In the genomic region with DNA sequence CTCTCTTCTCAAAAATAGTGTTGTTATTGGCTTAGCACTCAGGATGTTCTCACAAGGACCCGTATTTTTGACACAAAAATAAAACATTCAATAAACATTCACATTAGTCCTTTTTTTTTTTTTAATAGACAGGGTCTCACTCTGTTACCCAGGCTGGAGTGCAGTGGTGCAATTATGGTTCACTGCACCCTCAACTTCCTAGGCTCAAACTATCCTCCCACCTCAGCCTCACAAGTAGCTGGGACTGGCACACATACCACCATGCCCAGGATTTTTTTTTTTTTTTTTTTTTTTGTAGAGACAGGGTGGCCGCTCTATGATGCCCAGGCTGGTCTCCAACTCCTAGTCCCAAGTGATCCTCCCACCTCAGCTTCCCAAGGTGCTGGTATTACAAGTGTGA, we compare ENCODE assay signal across 11 cellular contexts. TPM values are rescaled to one million over a fixed set of nuclear protein-coding genes. Genes with fewer than 3 reads are reported as not detected.
A peak's percentile ranks its signal among the peaks of the same experiment; 100 is the strongest.
DNase-seq lines count a peak whose midpoint lies in the region; ATAC-seq and TF ChIP-seq lines count a peak whose summit lies in the region.
"Had no signal": no experiment of that assay in that cellular context is flagged by ENCODE, and none has a peak within 500 bp of the region (broad histone marks: within the 10 kb centered on the region; RNA-seq: fewer than 3 reads in every experiment).

No MANE protein-coding gene starts in this region.

- H3K27ac ChIP-seq in breast epithelium (peak overlapping the region in 1 of 2 donors; percentile 74), body of pancreas (peak overlapping the region; percentile 46 to 69 (median 57)), lower lobe of right lung (peak overlapping the region; percentile 41), thyroid gland (peak overlapping the region; percentile 63 to 86 (median 73))
- H3K27ac ChIP-seq: PC-9 had no signal

- no peaks in the 10 kb centered on the region for H3K36me3 Mint-ChIP-seq in MCF 10A (ENCODE audit: insufficient read depth, unreplicated experiment)

- peak overlapping the region; percentile 65 for H3K27ac Mint-ChIP-seq in MCF 10A (ENCODE audit: low read depth, unreplicated experiment)

- peak overlapping the region in 1 of 3 donors; percentile 9 for H3K4me3 ChIP-seq in breast epithelium
- H3K4me3 ChIP-seq in body of pancreas, result no peak overlapping the region
- H3K4me3 ChIP-seq in lower lobe of right lung, result peak overlapping the region; percentile 27
- no peak overlapping the region for H3K4me3 ChIP-seq in thyroid gland (replicated peaks in 1 of 3)
- H3K4me3 ChIP-seq: PC-9 had no signal

- no peak overlapping the region for H3K4me3 Mint-ChIP-seq in MCF 10A (ENCODE audit: unreplicated experiment)
- H3K4me3 Mint-ChIP-seq: activated CD4-positive, alpha-beta memory T cell treated with anti-CD3 and anti-CD28 coated beads, Interleukin-2, amount 10 ng/mL, durations not matched to agents 7 days and 5 days had no signal

- H3K4me1 ChIP-seq in breast epithelium (no peaks in the 10 kb centered on the region), body of pancreas (peaks cover 56% of the 10 kb centered on the region), lower lobe of right lung (peaks cover 66% of the 10 kb centered on the region), thyroid gland (peaks cover 52 to 75% of the 10 kb centered on the region in 2 donors)

- H3K27me3 Mint-ChIP-seq in MCF 10A (ENCODE audit: insufficient read depth, unreplicated experiment), result no peaks in the 10 kb centered on the region
- H3K27me3 Mint-ChIP-seq: activated CD4-positive, alpha-beta memory T cell treated with anti-CD3 and anti-CD28 coated beads, Interleukin-2, amount 10 ng/mL, durations not matched to agents 7 days and 5 days had no signal

- H3K9me3 ChIP-seq in breast epithelium, result no peaks in the 10 kb centered on the region
- H3K9me3 ChIP-seq in body of pancreas, result no peaks in the 10 kb centered on the region
- no peaks in the 10 kb centered on the region for H3K9me3 ChIP-seq in lower lobe of right lung
- H3K9me3 ChIP-seq in thyroid gland, result no peaks in the 10 kb centered on the region
- H3K9me3 ChIP-seq: adrenal gland had no signal

- H3K27me3 ChIP-seq in breast epithelium (no peaks in the 10 kb centered on the region), body of pancreas (no peaks in the 10 kb centered on the region), lower lobe of right lung (ENCODE audit: low read depth) (no peaks in the 10 kb centered on the region), thyroid gland (no peaks in the 10 kb centered on the region)
- H3K27me3 ChIP-seq: adrenal gland had no signal

- 37 to 49% methylated on average over 2 of the region's 2 CpGs for WGBS in body of pancreas, 2 donors
- 12% methylated on average over 2 of the region's 2 CpGs for WGBS in thyroid gland, 2 donors

- CTCF ChIA-PET in MCF 10A (lab: Yijun Ruan, JAX), result interaction anchor here (0.6 to 1.1 kb wide), 6 partner anchors 12 to 90 kb away, joined by 3 to 7 read pairs (median 4); no protein-coding TSS in a partner anchor

- TF ChIP-seq POLR2A in breast epithelium (IDR thresholded peaks at IDR 0.05), result no peak
- TF ChIP-seq POLR2A in body of pancreas (IDR thresholded peaks at IDR 0.05), result no peak
- TF ChIP-seq POLR2A in thyroid gland (IDR thresholded peaks at IDR 0.05), result no peak

- ATAC-seq in body of pancreas (no peak), lower lobe of right lung (no peak), left colon (no peak)

- intact Hi-C loops in MCF 10A (cut with micrococcal nuclease), result no loop called here
- intact Hi-C loops in breast epithelium (cut with DNase I; ENCODE audit: low total_unique reads), result no loop called here
- intact Hi-C loops in body of pancreas (cut with DNase I), result no loop called here
- intact Hi-C loops in lower lobe of right lung (cut with DNase I), result no loop called here
- intact Hi-C loops in thyroid gland (cut with DNase I), result no loop called here
- intact Hi-C loops in left colon (cut with DNase I, micrococcal nuclease), result no loop called here

- TF ChIP-seq CTCF in MCF 10A (IDR thresholded peaks at IDR 0.05; ENCODE audit: unreplicated experiment), result no peak
- TF ChIP-seq CTCF in breast epithelium (IDR thresholded peaks at IDR 0.05), result no peak
- TF ChIP-seq CTCF in body of pancreas (IDR thresholded peaks at IDR 0.05), result no peak
- no peak for TF ChIP-seq CTCF in lower lobe of right lung (IDR thresholded peaks at IDR 0.05)
- TF ChIP-seq CTCF in thyroid gland (IDR thresholded peaks at IDR 0.05), result no peak

- H3K9me3 Mint-ChIP-seq in MCF 10A (ENCODE audit: unreplicated experiment), result no peaks in the 10 kb centered on the region
- H3K9me3 Mint-ChIP-seq: activated CD4-positive, alpha-beta memory T cell treated with anti-CD3 and anti-CD28 coated beads, Interleukin-2, amount 10 ng/mL, durations not matched to agents 7 days and 5 days had no signal

- POLR2A ChIA-PET in MCF 10A (lab: Yijun Ruan, JAX), result interaction anchor here (0.7 to 1.6 kb wide), 6 partner anchors 12 to 100 kb away, joined by 3 to 6 read pairs (median 3); no protein-coding TSS in a partner anchor

- BruUV-seq in MCF 10A (replicated peaks; lab: Mats Ljungman, UMichigan), result no TSS peak

- no peaks in the 10 kb centered on the region for H3K36me3 ChIP-seq in breast epithelium
- no peaks in the 10 kb centered on the region for H3K36me3 ChIP-seq in body of pancreas (replicated peaks in 1 of 2; ENCODE audit: insufficient read depth in 1 of 2, low read depth in 2 of 2)
- H3K36me3 ChIP-seq in lower lobe of right lung, result no peaks in the 10 kb centered on the region
- no peaks in the 10 kb centered on the region for H3K36me3 ChIP-seq in thyroid gland
- H3K36me3 ChIP-seq: adrenal gland had no signal

- DNase-seq in MCF 10A (ENCODE audit: unreplicated experiment), result no peak
- DNase-seq in breast epithelium (ENCODE audit: low spot score in 2 of 2), result no peak
- no peak for DNase-seq in body of pancreas
- no peak for DNase-seq in lower lobe of right lung
- peak; percentile 44 to 65 for DNase-seq in thyroid gland
- no peak for DNase-seq in left colon
- DNase-seq in NCI-H2081 (lab: John Stamatoyannopoulos, UW), result no peak
- DNase-seq in COR-L47 (lab: John Stamatoyannopoulos, UW), result no peak
- DNase-seq: activated CD4-positive, alpha-beta memory T cell treated with anti-CD3 and anti-CD28 coated beads, Interleukin-2, amount 10 ng/mL, durations not matched to agents 7 days and 5 days; PC-9 had no signal

- peaks cover 18% of the 10 kb centered on the region for H3K4me1 Mint-ChIP-seq in MCF 10A (ENCODE audit: insufficient read depth, unreplicated experiment)

RNA-seq across cellular contexts. Expression of a gene that starts 27.0 kb away (rescaled TPM):
- total RNA-seq in MCF 10A (2022) (16.2 and 17.5 TPM in 2 replicates), breast epithelium (10 to 100 TPM in 2 of 3 donors, 1 to 10 TPM in 1; 6.4 to 21.8 (median 18.4) TPM), body of pancreas (10 to 100 TPM; 12.5 to 36.3 TPM), lower lobe of right lung (60.6 TPM), thyroid gland (100 to 1,000 TPM in 1 of 4 donors, 10 to 100 TPM in 3; 77.0 to 131 (median 81.8) TPM), left colon (10 to 100 TPM; 52.9 to 67.2 TPM)

Comparison
In these comparisons a context has a peak if more than half of its experiments do, and no peak if none do; other contexts are left out.
1. DNase-seq: peak in thyroid gland (2 of 2); none in MCF 10A (single experiment), breast epithelium (0 of 2), body of pancreas (0 of 4), lower lobe of right lung (single experiment), left colon (0 of 2), NCI-H2081 (0 of 2) and COR-L47 (single experiment).